Comparison of ENCODE assay signal across 11 cellular contexts in the genomic region with DNA sequence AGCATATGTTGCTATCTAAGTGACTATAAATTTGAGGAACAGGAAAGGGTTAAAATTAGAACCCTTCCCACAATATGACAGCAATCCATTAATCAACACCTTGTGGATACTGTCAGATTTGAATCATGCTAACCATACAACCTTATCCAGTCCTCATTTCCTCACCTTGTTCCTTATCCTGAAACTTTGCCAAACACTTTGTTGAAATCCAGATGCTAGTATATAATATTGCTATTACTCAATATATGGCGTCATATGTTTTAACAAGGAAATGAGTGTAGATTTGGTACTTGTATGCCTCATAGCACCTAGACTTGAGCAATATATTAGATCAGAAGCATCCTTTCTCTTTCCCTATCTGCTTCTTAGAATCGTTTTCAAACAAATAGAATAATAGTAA.
A peak's percentile ranks its signal among the peaks of the same experiment; 100 is the strongest.
DNase-seq lines count a peak whose midpoint lies in the region; ATAC-seq, FAIRE-seq and TF ChIP-seq lines count a peak whose summit lies in the region.
"Had no signal": no experiment of that assay in that cellular context is flagged by ENCODE, and none has a peak within 500 bp of the region (broad histone marks: within the 10 kb centered on the region; RNA-seq: fewer than 3 reads in every experiment).

No MANE protein-coding gene starts in this region.

- peak overlapping the region; percentile 60 to 71 (median 67) for H3K27ac Mint-ChIP-seq in nephron
- H3K27ac Mint-ChIP-seq: CD4-positive, alpha-beta memory T cell had no signal

- H3K9me1 ChIP-seq in endothelial cell of umbilical vein (replicated peaks; ENCODE audit: control insufficient read depth, extremely low read depth, insufficient read depth, low read length) = no peaks in the 10 kb centered on the region

- peak overlapping the region in 1 of 3 experiments; percentile 38 for H3K4me3 ChIP-seq in endothelial cell of umbilical vein (replicated peaks in 1 of 3; ENCODE audit: insufficient read depth in 1 of 3, low read depth in 1 of 3, low read length in 3 of 3)
- H3K4me3 ChIP-seq in prostate gland = no peak overlapping the region

- H3K27me3 ChIP-seq in endothelial cell of umbilical vein (ENCODE audit: control insufficient read depth in 2 of 2, insufficient read depth in 2 of 2, low read length in 2 of 2) = no peaks in the 10 kb centered on the region
- H3K27me3 ChIP-seq in prostate gland (replicated peaks; ENCODE audit: insufficient read depth) = no peaks in the 10 kb centered on the region

- no peaks in the 10 kb centered on the region for H3K9me3 Mint-ChIP-seq in nephron
- H3K9me3 Mint-ChIP-seq: CD4-positive, alpha-beta memory T cell had no signal

- BruUV-seq in endothelial cell of umbilical vein (replicated peaks; lab: Mats Ljungman, UMichigan) = no TSS peak

- no peak for FAIRE-seq in endothelial cell of umbilical vein (lab: Jason Lieb, UNC)
- FAIRE-seq: frontal cortex had no signal

- H3K9ac ChIP-seq in endothelial cell of umbilical vein (replicated peaks; ENCODE audit: extremely low read depth, insufficient read depth, low read length) = peak overlapping the region; percentile 82

- no peak overlapping the region for H3K4me3 Mint-ChIP-seq in nephron
- H3K4me3 Mint-ChIP-seq: CD4-positive, alpha-beta memory T cell; IgD-negative memory B cell had no signal

- H4K20me1 ChIP-seq in endothelial cell of umbilical vein (replicated peaks; ENCODE audit: control insufficient read depth, extremely low read depth, insufficient read depth, low read length) = no peaks in the 10 kb centered on the region

- H3K4me2 ChIP-seq in endothelial cell of umbilical vein (ENCODE audit: insufficient read depth, low read length) = peak overlapping the region; percentile 97

- intact Hi-C loops in endothelial cell of umbilical vein (cut with micrococcal nuclease) = loop anchor here (1.0 to 2.0 kb wide), 9 partner anchors 22 to 501 kb away; partner anchors contain the start of gene SEM1
- intact Hi-C loops in prostate gland (cut with DNase I) = no loop called here

- CTCF ChIA-PET in endothelial cell of umbilical vein (lab: Charles Lee) = interaction anchor here (1.0 to 1.5 kb wide), 4 partner anchors 91 to 639 kb away, joined by 3 to 5 read pairs (median 4); no protein-coding TSS in a partner anchor

- no peaks in the 10 kb centered on the region for H3K36me3 ChIP-seq in endothelial cell of umbilical vein (ENCODE audit: control insufficient read depth in 2 of 2, extremely low read depth in 1 of 2, insufficient read depth in 2 of 2, low read length in 2 of 2)
- H3K36me3 ChIP-seq in prostate gland = no peaks in the 10 kb centered on the region

- peak overlapping the region; percentile 97 for H3K27ac ChIP-seq in endothelial cell of umbilical vein (ENCODE audit: insufficient read depth, low read depth, low read length)
- no peak overlapping the region for H3K27ac ChIP-seq in prostate gland

- H3K79me2 ChIP-seq in endothelial cell of umbilical vein (ENCODE audit: control insufficient read depth, insufficient read depth, low read length) = no peaks in the 10 kb centered on the region

- POLR2A ChIA-PET in endothelial cell of umbilical vein (lab: Charles Lee) = no interaction called here

- TF ChIP-seq POLR2A in endothelial cell of umbilical vein (IDR thresholded peaks at IDR 0.05; ENCODE audit: low read depth, low read length) = no peak
- TF ChIP-seq POLR2A in prostate gland (IDR thresholded peaks at IDR 0.05) = no peak

- DNase-seq in DMS53 (lab: John Stamatoyannopoulos, UW) (peak; percentile 11), NOMO-1 treated with DMSO at 0.1 percent for 48 hours (lab: John Stamatoyannopoulos, UW; ENCODE audit: unreplicated experiment) (peak; percentile 97), endothelial cell of umbilical vein (ENCODE audit: low read depth, low spot score) (peak; percentile 87), prostate gland (ENCODE audit: low spot score) (no peak), D341Med (ENCODE audit: low spot score) (no peak), COR-L47 (lab: John Stamatoyannopoulos, UW) (no peak)
- DNase-seq: CD4-positive, alpha-beta memory T cell had no signal

- ATAC-seq in HG03442 (IDR thresholded peaks at IDR 0.05; ENCODE audit: unreplicated experiment) = no peak

- H3K9me3 ChIP-seq in endothelial cell of umbilical vein (replicated peaks; ENCODE audit: control insufficient read depth, insufficient read depth, low read length) = no peaks in the 10 kb centered on the region
- no peaks in the 10 kb centered on the region for H3K9me3 ChIP-seq in prostate gland

- 44% methylated on average over 2 of the region's 2 CpGs for whole genome bisulfite sequencing in prostate gland

- dilution Hi-C loops in endothelial cell of umbilical vein (cut with MboI; ENCODE audit: extremely low pct_ligation_motif_present, low sequenced_read_pairs) = no loop called here

- H3K36me3 Mint-ChIP-seq in nephron (ENCODE audit: low read depth) = no peaks in the 10 kb centered on the region
- H3K36me3 Mint-ChIP-seq: CD4-positive, alpha-beta memory T cell; IgD-negative memory B cell had no signal

- H3K4me1 ChIP-seq in endothelial cell of umbilical vein (ENCODE audit: control insufficient read depth, extremely low read depth, insufficient read depth, low read length) (peaks cover 26% of the 10 kb centered on the region), prostate gland (replicated peaks) (no peaks in the 10 kb centered on the region)

- no peak for TF ChIP-seq CTCF in endothelial cell of umbilical vein (IDR thresholded peaks at IDR 0.05; ENCODE audit: extremely low read depth in 1 of 2, insufficient read depth in 1 of 2, low read depth in 1 of 2, low read length in 2 of 2)
- TF ChIP-seq CTCF in nephron (IDR thresholded peaks at IDR 0.05; ENCODE audit: unreplicated experiment in 3 of 3) = no peak
- TF ChIP-seq CTCF in prostate gland (IDR thresholded peaks at IDR 0.05) = no peak

- H3K27me3 Mint-ChIP-seq in nephron (ENCODE audit: low read depth) = no peaks in the 10 kb centered on the region

- H3K4me1 Mint-ChIP-seq in nephron = peaks cover 10% of the 10 kb centered on the region
- H3K4me1 Mint-ChIP-seq: CD4-positive, alpha-beta memory T cell; IgD-negative memory B cell had no signal

- no peak overlapping the region for H2AFZ ChIP-seq in endothelial cell of umbilical vein (ENCODE audit: low read depth, low read length)

TF ChIP-seq in endothelial cell of umbilical vein, 7 proteins besides CTCF, POLR2A, EP300 and RAD21:
- TF ChIP-seq MAX (IDR thresholded peaks at IDR 0.05; ENCODE audit: insufficient read depth, insufficient read length) (no peak), MYC (IDR thresholded peaks at IDR 0.05; ENCODE audit: low read depth, low read length) (no peak), POLR2AphosphoS5 (IDR thresholded peaks at IDR 0.05; ENCODE audit: insufficient read depth, low read depth, low read length) (peak; percentile 53), JUN (IDR thresholded peaks at IDR 0.05; ENCODE audit: borderline replicate concordance, insufficient read depth, insufficient read length, low read depth) (peak; percentile 90), FOS (IDR thresholded peaks at IDR 0.05; ENCODE audit: borderline replicate concordance, insufficient read depth, low read length) (peak; percentile 49), EZH2 (IDR thresholded peaks at IDR 0.05; ENCODE audit: borderline replicate concordance, low read depth, low read length, severe bottlenecking) (no peak), GATA2 (IDR thresholded peaks at IDR 0.05; ENCODE audit: insufficient read depth, insufficient read length, low read depth, low read length) (peak; percentile 50)

Comparison
In these comparisons a context has a peak if more than half of its experiments do, and no peak if none do; other contexts are left out.
1. DNase-seq: peak in DMS53 (single experiment), NOMO-1 treated with DMSO at 0.1 percent for 48 hours (single experiment) and endothelial cell of umbilical vein (single experiment); none in prostate gland (single experiment), D341Med (single experiment) and COR-L47 (single experiment).